8 cellular contexts compared by ENCODE assay signal in genomic region chr2:175004730-175004979, GRCh38. TPM values are rescaled to one million over a fixed set of nuclear protein-coding genes. Genes with fewer than 3 reads are reported as not detected.
DNase-seq lines count a peak whose midpoint lies in the region; FAIRE-seq and TF ChIP-seq lines count a peak whose summit lies in the region.

No MANE protein-coding gene starts in this region.

- peaks cover 14% of the 10 kb centered on the region for H3K4me1 Mint-ChIP-seq in osteocyte (ENCODE audit: unreplicated experiment)

- peak overlapping the region; percentile 80 for H3K27ac Mint-ChIP-seq in osteocyte (ENCODE audit: unreplicated experiment)

- no peak for FAIRE-seq in GM12892 (lab: Jason Lieb, UNC)

- H3K4me1 ChIP-seq in ES-I3 (ENCODE audit: insufficient read depth, low read length), result peaks cover 13% of the 10 kb centered on the region; the same call in 1 of the 2 replicates
- peaks cover 11% of the 10 kb centered on the region for H3K4me1 ChIP-seq in SJCRH30
- peaks cover 2% of the 10 kb centered on the region for H3K4me1 ChIP-seq in fibroblast of lung (ENCODE audit: control insufficient read depth, extremely low read depth, insufficient read depth, low read length)

- no peak overlapping the region for H2AFZ ChIP-seq in fibroblast of lung (ENCODE audit: low read length)

- H3K36me3 ChIP-seq in ES-I3 (ENCODE audit: insufficient read depth, low read length) (no peaks in the 10 kb centered on the region), SJCRH30 (no peaks in the 10 kb centered on the region), fibroblast of lung (ENCODE audit: control insufficient read depth, insufficient read depth, low read length) (no peaks in the 10 kb centered on the region)

- peak overlapping the region; percentile 54 for H3K4me2 ChIP-seq in fibroblast of lung (ENCODE audit: extremely low read depth, insufficient read depth, low read length)

- peak overlapping the region; percentile 90 for H3K4me3 ChIP-seq in SJCRH30
- H3K4me3 ChIP-seq in fibroblast of lung (replicated peaks in 1 of 4; ENCODE audit: control extremely low read depth in 1 of 4, insufficient read depth in 1 of 4, low read depth in 3 of 4, low read length in 4 of 4), result peak overlapping the region; percentile 48 to 78 (median 62)

- no peak for TF ChIP-seq CTCF in fibroblast of lung (conservative IDR thresholded peaks at IDR 0.05 in 1 of 2, IDR thresholded peaks at IDR 0.05 in 1 of 2; ENCODE audit: low read depth in 1 of 2, low read length in 2 of 2)
- TF ChIP-seq CTCF in osteocyte (IDR thresholded peaks at IDR 0.05), result no peak

- POLR2A ChIA-PET in HEK293T (lab: Yijun Ruan, JAX), result interaction anchor here (1.0 to 1.6 kb wide), 4 partner anchors 8 to 240 kb away, joined by 3 to 5 read pairs (median 3); no protein-coding TSS in a partner anchor

- no peaks in the 10 kb centered on the region for H3K9me3 ChIP-seq in ES-I3 (ENCODE audit: control insufficient read depth, insufficient read depth, low read length)
- no peaks in the 10 kb centered on the region for H3K9me3 ChIP-seq in SJCRH30 (replicated peaks)
- no peaks in the 10 kb centered on the region for H3K9me3 ChIP-seq in fibroblast of lung (ENCODE audit: control insufficient read depth, insufficient read depth, low read depth, low read length)

- no peaks in the 10 kb centered on the region for H3K79me2 ChIP-seq in fibroblast of lung (ENCODE audit: control insufficient read depth, insufficient read depth, low read length)

- H3K27ac ChIP-seq in SJCRH30 (peak overlapping the region; percentile 64), fibroblast of lung (ENCODE audit: insufficient read depth, low read length) (no peak overlapping the region)

- CTCF ChIA-PET in HEK293T (lab: Yijun Ruan, JAX), result interaction anchor here (1.4 kb wide), 1 partner anchor 13 kb away, joined by 5 read pairs; no protein-coding TSS in a partner anchor

- no peak for TF ChIP-seq POLR2A in GM12892 (IDR thresholded peaks at IDR 0.05; ENCODE audit: low read depth, low read length)

- peaks cover 31% of the 10 kb centered on the region for H3K27me3 Mint-ChIP-seq in osteocyte (ENCODE audit: unreplicated experiment)

- no peaks in the 10 kb centered on the region for H4K20me1 ChIP-seq in fibroblast of lung (ENCODE audit: control insufficient read depth, extremely low read depth, insufficient read depth, low read length)

- no peaks in the 10 kb centered on the region for H3K9me3 Mint-ChIP-seq in osteocyte (ENCODE audit: unreplicated experiment)

- DNase-seq in HEK293T (ENCODE audit: extremely low spot score) (peak; percentile 39), SJCRH30 (peak in 1 of 2 experiments; percentile 58), fibroblast of lung (ENCODE audit: low read depth in 2 of 2) (no peak), osteocyte (ENCODE audit: extremely low spot score, unreplicated experiment) (no peak), ACHN (no peak), GM12892 (ENCODE audit: insufficient read length) (no peak), EL (no peak)

- H3K36me3 Mint-ChIP-seq in osteocyte (ENCODE audit: unreplicated experiment), result peaks cover 2% of the 10 kb centered on the region

- H3K27me3 ChIP-seq in SJCRH30, result no peaks in the 10 kb centered on the region
- H3K27me3 ChIP-seq in fibroblast of lung (ENCODE audit: control insufficient read depth, insufficient read depth, low read length), result no peaks in the 10 kb centered on the region

- in situ Hi-C loops in ACHN (cut with HindIII; ENCODE audit: low pct_ligation_motif_present, low pct_unique_long_range_greater_than_20kb, low sequenced_read_pairs), result no loop called here

- peak overlapping the region; percentile 89 for H3K9ac ChIP-seq in ES-I3 (ENCODE audit: low read depth, low read length)
- H3K9ac ChIP-seq in fibroblast of lung (ENCODE audit: insufficient read depth, low read length), result peak overlapping the region; percentile 35

- peak overlapping the region; percentile 89 for H3K4me3 Mint-ChIP-seq in osteocyte (ENCODE audit: unreplicated experiment)

TF ChIP-seq in HEK293T, 16 proteins besides CTCF, POLR2A, EP300 and RAD21:
- TF ChIP-seq CTBP1 (IDR thresholded peaks at IDR 0.05; ENCODE audit: borderline replicate concordance), result no peak
- no peak for TF ChIP-seq BHLHE40 (IDR thresholded peaks at IDR 0.05; ENCODE audit: borderline replicate concordance)
- no peak for TF ChIP-seq FOXA1 (IDR thresholded peaks at IDR 0.05)
- no peak for TF ChIP-seq ELF4 (IDR thresholded peaks at IDR 0.05)
- TF ChIP-seq ZNF384 (IDR thresholded peaks at IDR 0.05), result no peak
- no peak for TF ChIP-seq PKNOX1 (IDR thresholded peaks at IDR 0.05)
- no peak for TF ChIP-seq SUZ12 (IDR thresholded peaks at IDR 0.05)
- no peak for TF ChIP-seq LEF1 (IDR thresholded peaks at IDR 0.05; ENCODE audit: borderline replicate concordance)
- no peak for TF ChIP-seq HDGF (IDR thresholded peaks at IDR 0.05; ENCODE audit: borderline replicate concordance)
- no peak for TF ChIP-seq FOXM1 (IDR thresholded peaks at IDR 0.05; ENCODE audit: borderline replicate concordance)
- no peak for TF ChIP-seq ARNT (IDR thresholded peaks at IDR 0.05)
- TF ChIP-seq TARDBP (IDR thresholded peaks at IDR 0.05), result no peak
- no peak for TF ChIP-seq SP1 (IDR thresholded peaks at IDR 0.05)
- no peak for TF ChIP-seq FOXK2 (IDR thresholded peaks at IDR 0.05)
- no peak for TF ChIP-seq L3MBTL2 (conservative IDR thresholded peaks at IDR 0.05)
- no peak for TF ChIP-seq NFRKB (IDR thresholded peaks at IDR 0.05)

RNA-seq across cellular contexts. Expression of gene CHN1, which starts 0.5 kb away (rescaled TPM):
- total RNA-seq in SJCRH30 (2014; rRNA removed; shearing (Covaris generic)), result 66.2 and 71.8 TPM in 2 replicates
- 59.1 and 203 TPM in 2 replicates for total RNA-seq in fibroblast of lung
- 285 and 904 TPM in 2 replicates for polyA plus RNA-seq in fibroblast of lung
- 154 and 432 TPM in 2 replicates for polyA plus RNA-seq in fibroblast of lung (2012)
- 51.6 and 216 TPM in 2 replicates for polyA minus RNA-seq in fibroblast of lung (ENCODE audit: low replicate concordance)
- total RNA-seq in osteocyte, result 22.3 and 23.7 TPM in 2 replicates
- polyA plus RNA-seq in GM12892 (2012; ENCODE audit: missing spikeins), result 0.40 TPM
